Comparison of ENCODE assay signal across 34 cellular contexts in the genomic region with DNA sequence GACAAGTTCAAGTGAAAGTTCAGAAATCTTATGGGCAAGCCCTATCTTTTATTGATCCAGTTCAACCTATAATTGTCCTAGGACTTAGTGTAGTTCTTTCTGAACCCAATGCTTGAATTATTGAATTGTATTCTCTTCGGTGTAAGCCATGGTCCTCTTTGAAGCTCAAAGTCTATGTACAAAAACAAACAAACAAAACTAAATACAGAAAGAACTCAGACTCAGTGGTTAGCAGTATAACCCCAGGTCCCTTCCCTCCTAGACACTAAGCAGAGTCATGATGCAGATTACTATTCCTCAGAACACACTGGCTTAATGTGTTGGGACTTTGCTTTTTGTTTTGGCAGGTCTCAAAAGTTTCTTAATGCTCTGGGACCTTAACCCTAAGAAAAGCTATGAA.
"Had no signal": no experiment of that assay in that cellular context is flagged by ENCODE, and none has a peak within 500 bp of the region (broad histone marks: within the 10 kb centered on the region; RNA-seq: fewer than 3 reads in every experiment).

No MANE protein-coding gene starts in this region.

- FAIRE-seq: astrocyte, bronchial epithelial cell had no signal

- H3K36me3 ChIP-seq: adrenal gland, ascending aorta, brain microvascular endothelial cell, breast epithelium, cardiac muscle cell had no signal

- DNase-seq: activated effector memory CD4-positive, alpha-beta T cell treated with anti-CD3 and anti-CD28 coated beads, Interleukin-2, amount 50 U/mL, for 16 hours; activated effector memory CD4-positive, alpha-beta T cell treated with Interleukin-2 at 50 U/mL for 16 hours; activated gamma-delta T cell; activated gamma-delta T cell treated with Interleukin-2 at 50 U/mL for 16 hours; activated naive CD4-positive, alpha-beta T cell; activated naive CD4-positive, alpha-beta T cell treated with anti-CD3 and anti-CD28 coated beads for 36 hours; activated naive CD4-positive, alpha-beta T cell treated with anti-CD3 and anti-CD28 coated beads, Interleukin-2, amount 10 ng/mL, durations not matched to agents 7 days and 5 days; activated naive CD4-positive, alpha-beta T cell treated with anti-CD3 and anti-CD28 coated beads, Interleukin-2, amount 50 U/mL, for 16 hours; activated naive CD4-positive, alpha-beta T cell treated with Interleukin-2 at 50 U/mL for 16 hours; activated naive CD8-positive, alpha-beta T cell treated with anti-CD3 and anti-CD28 coated beads for 36 hours; activated naive CD8-positive, alpha-beta T cell treated with anti-CD3 and anti-CD28 coated beads, Interleukin-2, amount 10 ng/mL, durations not matched to agents 7 days and 5 days; activated naive CD8-positive, alpha-beta T cell treated with anti-CD3 and anti-CD28 coated beads, Interleukin-2, amount 50 U/mL, for 24 hours; activated T-cell treated with anti-CD3 and anti-CD28 coated beads, Interleukin-2, amount 50 U/mL, for 1 hour; activated T-cell treated with anti-CD3 and anti-CD28 coated beads, Interleukin-2, amount 50 U/mL, for 24 hours; activated T-cell treated with anti-CD3 and anti-CD28 coated beads, Interleukin-2, amount 50 U/mL, for 4 hours; activated T-cell treated with anti-CD3 and anti-CD28 coated beads, Interleukin-2, amount 50 U/mL, for 48 hours; activated T-cell treated with anti-CD3 and anti-CD28 coated beads, Interleukin-2, amount 50 U/mL, for 72 hours; adrenal gland; amniotic stem cell; amygdala; anterior cingulate cortex; aorta; body of pancreas; brain microvascular endothelial cell; caudate nucleus; central memory CD4-positive, alpha-beta T cell; cerebellar nuclear complex had no signal

- H3K9me3 ChIP-seq: adrenal gland, ascending aorta, body of pancreas, breast epithelium had no signal

- H3K4me1 ChIP-seq: adrenal gland, ascending aorta, body of pancreas, breast epithelium had no signal

- H3K27ac ChIP-seq: adrenal gland, ascending aorta, body of pancreas, brain microvascular endothelial cell, breast epithelium, cardiac muscle cell had no signal

- H3K4me3 ChIP-seq: adrenal gland, ascending aorta, body of pancreas, breast epithelium, cardiac muscle cell had no signal

- ATAC-seq: activated naive CD4-positive, alpha-beta T cell treated with anti-CD3 and anti-CD28 coated beads, Interleukin-2, amount 50 U/mL, for 72 hours; activated naive CD8-positive, alpha-beta T cell treated with anti-CD3 and anti-CD28 coated beads, Interleukin-2, amount 50 U/mL, for 24 hours; activated T-cell treated with anti-CD3 and anti-CD28 coated beads, Interleukin-2, amount 50 U/mL, for 4 hours; activated T-cell treated with anti-CD3 and anti-CD28 coated beads, Interleukin-2, amount 50 U/mL, for 72 hours; activated T-helper 17 cell treated with anti-CD3 and anti-CD28 coated beads, Interleukin-2, amount 50 U/mL, for 72 hours; body of pancreas had no signal

- H3K27me3 ChIP-seq: adrenal gland, ascending aorta, body of pancreas, breast epithelium, cardiac muscle cell had no signal
